In genomic region chr5:39650234-39650816, GRCh38 we compare ENCODE assay signal across 2 cellular contexts.
TF ChIP-seq lines count a peak whose summit lies in the region.

No MANE protein-coding gene starts in this region.

TF ChIP-seq in IMR-90, 13 proteins besides CTCF, POLR2A, EP300 and RAD21 (continued from another document):
- no peak for TF ChIP-seq ELK1 (IDR thresholded peaks at IDR 0.05; ENCODE audit: borderline replicate concordance, low read depth, low read length)
- no peak for TF ChIP-seq MXI1 (IDR thresholded peaks at IDR 0.05; ENCODE audit: borderline replicate concordance, low read depth, low read length)
- TF ChIP-seq MAZ (IDR thresholded peaks at IDR 0.05; ENCODE audit: borderline replicate concordance, low read depth, low read length), result no peak
- TF ChIP-seq MAFK (IDR thresholded peaks at IDR 0.05; ENCODE audit: low read depth, low read length), result no peak

TF ChIP-seq in HepG2, 621 proteins besides CTCF, POLR2A, EP300 and RAD21 (continued from another document):
- TF ChIP-seq ATF5 (CRISPR knock-in tag; IDR thresholded peaks at IDR 0.05; ENCODE audit: low read depth) (no peak), ZZZ3 (CRISPR knock-in tag; IDR thresholded peaks at IDR 0.05; ENCODE audit: borderline replicate concordance) (no peak), MLXIP (CRISPR knock-in tag; IDR thresholded peaks at IDR 0.05; ENCODE audit: borderline replicate concordance) (no peak), NAIF1 (CRISPR knock-in tag; IDR thresholded peaks at IDR 0.05; ENCODE audit: borderline replicate concordance) (no peak)
